ENCODE assay signal across 20 cellular contexts in the genomic region with DNA sequence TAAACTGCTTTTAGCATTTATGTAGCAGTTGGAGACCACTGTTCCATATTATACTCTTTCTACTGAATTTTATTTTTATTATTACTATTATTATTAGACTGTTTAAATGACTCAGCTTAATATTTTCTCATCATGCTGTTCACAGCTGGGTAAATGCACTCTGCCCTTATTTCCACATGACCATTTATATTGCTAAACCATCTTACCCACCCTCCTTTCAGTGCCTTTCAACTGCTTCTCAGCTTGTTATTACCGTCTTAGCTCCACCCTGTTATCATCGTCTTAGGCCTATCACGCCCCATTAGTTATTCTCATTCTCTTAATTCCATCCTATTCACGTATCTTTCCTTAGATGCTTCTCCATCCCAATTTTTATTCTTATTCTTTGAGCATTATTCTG.
DNase-seq lines count a peak whose midpoint lies in the region; ATAC-seq and TF ChIP-seq lines count a peak whose summit lies in the region.
"Had no signal": no experiment of that assay in that cellular context is flagged by ENCODE, and none has a peak within 500 bp of the region (broad histone marks: within the 10 kb centered on the region; RNA-seq: fewer than 3 reads in every experiment).

No MANE protein-coding gene starts in this region.

- CTCF ChIA-PET in A673 (lab: Charles Lee) = interaction anchor here (0.6 to 1.5 kb wide), 2 partner anchors 24 to 689 kb away, joined by 4 read pairs; partner anchors contain the start of gene ZBTB20

- no peak overlapping the region for H3K4me3 Mint-ChIP-seq in progenitor cell of endocrine pancreas (ENCODE audit: low read depth)
- H3K4me3 Mint-ChIP-seq: CD14-positive monocyte; CD4-positive, alpha-beta memory T cell; IgD-negative memory B cell had no signal

- no peaks in the 10 kb centered on the region for H3K36me3 ChIP-seq in A673 (ENCODE audit: insufficient read depth, low read length, poor library complexity, severe bottlenecking)
- H3K36me3 ChIP-seq: BLaER1, HAP-1 had no signal

- POLR2A ChIA-PET in A673 (lab: Charles Lee; ENCODE audit: low non-redundant PET) = interaction anchor here (0.5 kb wide), 1 partner anchor 9 kb away, joined by 4 read pairs; no protein-coding TSS in a partner anchor

- H3K36me3 Mint-ChIP-seq in progenitor cell of endocrine pancreas (ENCODE audit: insufficient read depth) = no peaks in the 10 kb centered on the region
- H3K36me3 Mint-ChIP-seq: CD14-positive monocyte; CD4-positive, alpha-beta memory T cell; IgD-negative memory B cell had no signal

- no peaks in the 10 kb centered on the region for H3K27me3 ChIP-seq in A673 (replicated peaks; ENCODE audit: insufficient read depth, low read depth, low read length, poor library complexity)
- H3K27me3 ChIP-seq: BLaER1 had no signal

- H3K9me3 Mint-ChIP-seq in progenitor cell of endocrine pancreas (ENCODE audit: low read depth) = no peaks in the 10 kb centered on the region
- H3K9me3 Mint-ChIP-seq: CD4-positive, alpha-beta memory T cell; IgD-negative memory B cell had no signal

- intact Hi-C loops in A673 (cut with micrococcal nuclease; ENCODE audit: unreplicated experiment) = loop anchor here (10.0 kb wide), 2 partner anchors 619 to 1421 kb away; no protein-coding TSS in a partner anchor

- TF ChIP-seq CTCF in A673 (conservative IDR thresholded peaks at IDR 0.05; ENCODE audit: low read depth, low read length) = no peak
- TF ChIP-seq CTCF in choroid plexus epithelial cell (conservative IDR thresholded peaks at IDR 0.05; ENCODE audit: low read depth, low read length) = no peak
- no peak for TF ChIP-seq CTCF in progenitor cell of endocrine pancreas (IDR thresholded peaks at IDR 0.05; ENCODE audit: unreplicated experiment)

- H3K4me1 ChIP-seq in A673 (ENCODE audit: insufficient read depth, low read length, poor library complexity, severe bottlenecking) = peaks cover 82% of the 10 kb centered on the region
- H3K4me1 ChIP-seq: A549, BLaER1, HAP-1 had no signal

- H3K9me3 ChIP-seq in A673 (ENCODE audit: low read depth, low read length, poor library complexity, severe bottlenecking) = no peaks in the 10 kb centered on the region
- H3K9me3 ChIP-seq: A549, BLaER1, HAP-1 had no signal

- H3K4me1 Mint-ChIP-seq in progenitor cell of endocrine pancreas (ENCODE audit: low read depth) = no peaks in the 10 kb centered on the region
- H3K4me1 Mint-ChIP-seq: CD14-positive monocyte; CD4-positive, alpha-beta memory T cell; IgD-negative memory B cell had no signal

- H3K27ac Mint-ChIP-seq in progenitor cell of endocrine pancreas = no peak overlapping the region
- H3K27ac Mint-ChIP-seq: CD14-positive monocyte; CD4-positive, alpha-beta memory T cell; IgD-negative memory B cell had no signal

- no peaks in the 10 kb centered on the region for H3K27me3 Mint-ChIP-seq in progenitor cell of endocrine pancreas

- H3K4me3 ChIP-seq in A673 (ENCODE audit: low read depth, low read length, poor library complexity, severe bottlenecking) (no peak overlapping the region), choroid plexus epithelial cell (ENCODE audit: low read depth, low read length) (no peak overlapping the region)
- H3K4me3 ChIP-seq: A549, BLaER1, GM23248, HAP-1 had no signal

- no peak for ATAC-seq in HG02623 (IDR thresholded peaks at IDR 0.05; ENCODE audit: unreplicated experiment)

- peak overlapping the region; percentile 96 for H3K27ac ChIP-seq in A673 (ENCODE audit: low read depth, low read length, poor library complexity, severe bottlenecking)
- H3K27ac ChIP-seq: 22Rv1, A549, BLaER1, GM23248, HL-60 had no signal

- BruUV-seq in A673 (replicated peaks; lab: Mats Ljungman, UMichigan) = no TSS peak

- DNase-seq in A673 (ENCODE audit: low spot score) (no peak), NCI-H2227 treated with DMSO at 0.1 percent for 48 hours (lab: John Stamatoyannopoulos, UW) (peak; percentile 58), choroid plexus epithelial cell (ENCODE audit: low read depth) (peak; percentile 86), smooth muscle cell of the brain vasculature (ENCODE audit: low read depth, low spot score) (peak; percentile 45), progenitor cell of endocrine pancreas (ENCODE audit: low spot score, unreplicated experiment) (no peak)
- DNase-seq in activated naive CD4-positive, alpha-beta T cell treated with Interleukin-2 at 50 U/mL for 16 hours = no peak
- DNase-seq: CD4-positive, alpha-beta memory T cell; DMS153; DMS79; GDM1; GM23248; KBM-7 had no signal

Comparison
In these comparisons a context has a peak if more than half of its experiments do, and no peak if none do; other contexts are left out.
1. DNase-seq: peak in NCI-H2227 treated with DMSO at 0.1 percent for 48 hours (single experiment), choroid plexus epithelial cell (single experiment) and smooth muscle cell of the brain vasculature (single experiment); none in A673 (single experiment), activated naive CD4-positive, alpha-beta T cell treated with Interleukin-2 at 50 U/mL for 16 hours (single experiment) and progenitor cell of endocrine pancreas (single experiment).